26 cellular contexts compared by ENCODE assay signal in the genomic region with DNA sequence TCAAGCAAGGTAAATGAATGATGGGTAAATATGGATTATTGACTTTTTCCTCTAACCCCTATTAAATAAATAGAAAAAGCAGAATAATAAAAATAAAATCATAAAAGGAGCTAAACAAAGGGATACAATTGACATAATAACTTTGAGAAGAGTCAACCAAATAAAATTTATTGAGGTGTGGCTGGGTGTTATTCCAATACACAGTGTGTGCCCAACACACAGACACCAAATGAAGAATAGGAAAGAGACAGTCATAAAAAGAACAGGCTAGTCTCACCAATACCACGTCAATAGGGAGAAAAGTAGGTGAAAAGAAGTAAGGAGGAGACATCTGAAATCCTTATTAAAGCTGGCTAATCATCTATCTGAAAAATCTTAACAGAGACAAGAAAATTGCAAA.
DNase-seq lines count a peak whose midpoint lies in the region; ATAC-seq, FAIRE-seq and TF ChIP-seq lines count a peak whose summit lies in the region.
"Had no signal": no experiment of that assay in that cellular context is flagged by ENCODE, and none has a peak within 500 bp of the region (broad histone marks: within the 10 kb centered on the region; RNA-seq: fewer than 3 reads in every experiment).

No MANE protein-coding gene starts in this region.

- no peak overlapping the region for H3K4me2 ChIP-seq in OCI-LY3 (ENCODE audit: low read length)
- H3K4me2 ChIP-seq in HepG2 (ENCODE audit: low read depth, low read length): no peak overlapping the region
- H3K4me2 ChIP-seq: A549; BLaER1 treated with 17β-estradiol and CSF1 and Interleukin-3, amounts not matched to agents 10 nM and 100 nM had no signal

- no peaks in the 10 kb centered on the region for H4K20me1 ChIP-seq in OCI-LY3 (ENCODE audit: insufficient read depth, low read length)
- H4K20me1 ChIP-seq in HepG2 (ENCODE audit: insufficient read depth, low read length): no peaks in the 10 kb centered on the region
- H4K20me1 ChIP-seq: BLaER1 treated with 17β-estradiol and CSF1 and Interleukin-3, amounts not matched to agents 10 nM and 100 nM had no signal

- TF ChIP-seq CTCF in LNCaP clone FGC (IDR thresholded peaks at IDR 0.05; ENCODE audit: control insufficient read depth, extremely low read depth, insufficient read depth) (no peak), OCI-LY3 (IDR thresholded peaks at IDR 0.05; ENCODE audit: low read depth, low read length) (no peak), nephron (IDR thresholded peaks at IDR 0.05; ENCODE audit: unreplicated experiment in 3 of 3) (no peak), HepG2 (CRISPR knock-in tag; IDR thresholded peaks at IDR 0.05) (no peak)

- no peak for FAIRE-seq in HepG2 (lab: Jason Lieb, UNC)
- FAIRE-seq: A549, D721Med, GM12891, GM18507, H54 had no signal

- 3% methylated on average over 1 of the region's 1 CpG for WGBS in HepG2 (ENCODE audit: low lambda C conversion rate)

- no peak overlapping the region for H3K4me3 ChIP-seq in LNCaP clone FGC (ENCODE audit: low read depth, low read length)
- H3K4me3 ChIP-seq in OCI-LY3 (ENCODE audit: low read length): no peak overlapping the region
- H3K4me3 ChIP-seq in HepG2 (replicated peaks in 1 of 3; ENCODE audit: insufficient read depth in 1 of 3, low read depth in 2 of 3, low read length in 3 of 3): no peak overlapping the region
- H3K4me3 ChIP-seq: A549; BLaER1 treated with 17β-estradiol and CSF1 and Interleukin-3, amounts not matched to agents 10 nM and 100 nM; HAP-1 had no signal

- CTCF ChIA-PET in HepG2 (lab: Yijun Ruan, JAX; ENCODE audit: low intra/inter-chr PET ratio, low total read pairs): no interaction called here

- no peak overlapping the region for H3K27ac ChIP-seq in OCI-LY3 (ENCODE audit: low read length)
- no peak overlapping the region for H3K27ac ChIP-seq in HepG2 (ENCODE audit: extremely low read length, insufficient read depth, low read length)
- H3K27ac ChIP-seq: A549; BLaER1 treated with 17β-estradiol and CSF1 and Interleukin-3, amounts not matched to agents 10 nM and 100 nM had no signal

- H3K9me3 ChIP-seq in OCI-LY3 (ENCODE audit: insufficient read depth, low read length) (no peaks in the 10 kb centered on the region), HepG2 (ENCODE audit: low read length) (no peaks in the 10 kb centered on the region)
- H3K9me3 ChIP-seq: A549; BE2C; BLaER1 treated with 17β-estradiol and CSF1 and Interleukin-3, amounts not matched to agents 10 nM and 100 nM; HAP-1 had no signal

- no peak for TF ChIP-seq RAD21 in HepG2 (CRISPR knock-in tag; IDR thresholded peaks at IDR 0.05)

- POLR2A ChIA-PET in HepG2 (lab: Yijun Ruan, JAX): no interaction called here

- no peaks in the 10 kb centered on the region for H3K4me1 Mint-ChIP-seq in nephron
- H3K4me1 Mint-ChIP-seq in stimulated activated naive B cell treated with anti-CD40 and anti-IgM and Interleukin-4, amounts not matched to agents 10 μg/mL and 1 μg/mL and 100 μg/mL, for 72 hours: no peaks in the 10 kb centered on the region
- H3K4me1 Mint-ChIP-seq: CD8-positive, alpha-beta memory T cell had no signal

- TF ChIP-seq EP300 in HepG2 (IDR thresholded peaks at IDR 0.05; ENCODE audit: low read depth in 2 of 2, low read length in 2 of 2): no peak
- TF ChIP-seq EP300 in HepG2 (CRISPR knock-in tag; IDR thresholded peaks at IDR 0.05; ENCODE audit: borderline replicate concordance): no peak

- no TSS peak for BruUV-seq in HepG2 (replicated peaks; lab: Mats Ljungman, UMichigan)

- intact Hi-C loops in HepG2 (cut with micrococcal nuclease; ENCODE audit: unreplicated experiment): no loop called here

- no peaks in the 10 kb centered on the region for H3K36me3 ChIP-seq in OCI-LY3 (replicated peaks; ENCODE audit: low read depth, low read length)
- H3K36me3 ChIP-seq in HepG2 (replicated peaks in 1 of 2; ENCODE audit: control insufficient read depth in 1 of 2, insufficient read depth in 2 of 2, low read length in 2 of 2): no peaks in the 10 kb centered on the region
- H3K36me3 ChIP-seq: BE2C; BLaER1 treated with 17β-estradiol and CSF1 and Interleukin-3, amounts not matched to agents 10 nM and 100 nM; HAP-1 had no signal

- no peak overlapping the region for H3K4me3 Mint-ChIP-seq in nephron
- no peak overlapping the region for H3K4me3 Mint-ChIP-seq in stimulated activated naive B cell treated with anti-CD40 and anti-IgM and Interleukin-4, amounts not matched to agents 10 μg/mL and 1 μg/mL and 100 μg/mL, for 72 hours
- H3K4me3 Mint-ChIP-seq: CD14-positive monocyte; CD4-positive, alpha-beta T cell; CD8-positive, alpha-beta memory T cell; HFFc6 had no signal

- peak overlapping the region; percentile 63; the same call in 1 of the 2 replicates for H2AFZ ChIP-seq in OCI-LY3 (ENCODE audit: low read depth, low read length)
- no peak overlapping the region for H2AFZ ChIP-seq in HepG2 (ENCODE audit: low read length)

- no peak for ATAC-seq in stimulated activated naive B cell treated with anti-CD40 and anti-IgM and Interleukin-4, amounts not matched to agents 10 μg/mL and 1 μg/mL and 100 μg/mL, for 72 hours (replicated peaks)
- ATAC-seq in HepG2: no peak
- ATAC-seq: A549 had no signal

- H3K27me3 ChIP-seq in OCI-LY3 (ENCODE audit: low read depth, low read length) (no peaks in the 10 kb centered on the region), HepG2 (ENCODE audit: control insufficient read depth in 1 of 2, insufficient read depth in 2 of 2, low read length in 2 of 2) (no peaks in the 10 kb centered on the region)
- H3K27me3 ChIP-seq: BE2C; BLaER1 treated with 17β-estradiol and CSF1 and Interleukin-3, amounts not matched to agents 10 nM and 100 nM had no signal

- no peaks in the 10 kb centered on the region for H3K9me3 Mint-ChIP-seq in nephron
- H3K9me3 Mint-ChIP-seq in stimulated activated naive B cell treated with anti-CD40 and anti-IgM and Interleukin-4, amounts not matched to agents 10 μg/mL and 1 μg/mL and 100 μg/mL, for 72 hours: peaks cover 0 to 1% of the 10 kb centered on the region in 2 donors
- H3K9me3 Mint-ChIP-seq: CD4-positive, alpha-beta T cell had no signal

- H3K36me3 Mint-ChIP-seq in nephron (ENCODE audit: low read depth): no peaks in the 10 kb centered on the region
- no peaks in the 10 kb centered on the region for H3K36me3 Mint-ChIP-seq in stimulated activated naive B cell treated with anti-CD40 and anti-IgM and Interleukin-4, amounts not matched to agents 10 μg/mL and 1 μg/mL and 100 μg/mL, for 72 hours
- H3K36me3 Mint-ChIP-seq: CD14-positive monocyte; CD8-positive, alpha-beta memory T cell had no signal

- DNase-seq in LNCaP clone FGC (ENCODE audit: low read depth): peak; percentile 83
- DNase-seq in SW 1271 (lab: John Stamatoyannopoulos, UW): no peak
- no peak for DNase-seq in stimulated activated naive B cell treated with anti-CD40 and anti-IgM and Interleukin-4, amounts not matched to agents 10 μg/mL and 1 μg/mL and 100 μg/mL, for 72 hours
- no peak for DNase-seq in HepG2 (ENCODE audit: low spot score)
- DNase-seq: 8988T; ACHN; AML-193; BE2C; CD4-positive, alpha-beta T cell; CD8-positive, alpha-beta memory T cell; DMS 273 treated with DMSO at 0.1 percent for 48 hours; DMS79; EL; GDM1; GOT3; HFFc6 had no signal

- TF ChIP-seq POLR2A in HepG2 (IDR thresholded peaks at IDR 0.05; ENCODE audit: insufficient read depth in 1 of 2, low read depth in 2 of 2, low read length in 2 of 2): no peak

- H3K4me1 ChIP-seq in OCI-LY3 (ENCODE audit: low read length): peaks cover 50% of the 10 kb centered on the region
- no peaks in the 10 kb centered on the region for H3K4me1 ChIP-seq in HepG2 (ENCODE audit: insufficient read depth, low read length)
- H3K4me1 ChIP-seq: A549; BE2C; BLaER1 treated with 17β-estradiol and CSF1 and Interleukin-3, amounts not matched to agents 10 nM and 100 nM; HAP-1 had no signal

- in situ Hi-C loops in HepG2 (cut with HindIII; ENCODE audit: extremely low pct_ligation_motif_present, low pct_unique_long_range_greater_than_20kb): no loop called here

- H3K9ac ChIP-seq in OCI-LY3 (ENCODE audit: low read length): no peak overlapping the region
- no peak overlapping the region for H3K9ac ChIP-seq in HepG2 (ENCODE audit: insufficient read depth, low read depth, low read length)
- H3K9ac ChIP-seq: BLaER1 treated with 17β-estradiol and CSF1 and Interleukin-3, amounts not matched to agents 10 nM and 100 nM had no signal

- H3K27me3 Mint-ChIP-seq in nephron (ENCODE audit: low read depth): no peaks in the 10 kb centered on the region
- no peaks in the 10 kb centered on the region for H3K27me3 Mint-ChIP-seq in stimulated activated naive B cell treated with anti-CD40 and anti-IgM and Interleukin-4, amounts not matched to agents 10 μg/mL and 1 μg/mL and 100 μg/mL, for 72 hours
- H3K27me3 Mint-ChIP-seq: CD4-positive, alpha-beta T cell; CD8-positive, alpha-beta memory T cell had no signal

- peak overlapping the region in 2 of 3 experiments; percentile 2 to 40 for H3K27ac Mint-ChIP-seq in nephron
- no peak overlapping the region for H3K27ac Mint-ChIP-seq in stimulated activated naive B cell treated with anti-CD40 and anti-IgM and Interleukin-4, amounts not matched to agents 10 μg/mL and 1 μg/mL and 100 μg/mL, for 72 hours
- H3K27ac Mint-ChIP-seq: CD14-positive monocyte; CD4-positive, alpha-beta T cell; CD8-positive, alpha-beta memory T cell; HFFc6 had no signal

- H3K79me2 ChIP-seq in OCI-LY3 (ENCODE audit: low read length) (no peaks in the 10 kb centered on the region), HepG2 (ENCODE audit: insufficient read depth, low read length) (no peaks in the 10 kb centered on the region)

TF ChIP-seq in HepG2, 621 proteins besides CTCF, POLR2A, EP300 and RAD21:
- TF ChIP-seq ZNF17 (CRISPR knock-in tag; IDR thresholded peaks at IDR 0.05): no peak
